ENCODE assay signal across 8 cellular contexts in genomic region chr18:51537487-51537886, GRCh38.
DNase-seq lines count a peak whose midpoint lies in the region; ATAC-seq and TF ChIP-seq lines count a peak whose summit lies in the region.

No MANE protein-coding gene starts in this region.

- H3K4me2 ChIP-seq in mammary epithelial cell (ENCODE audit: insufficient read depth, low read depth, low read length), result no peak overlapping the region

- CTCF ChIA-PET in mammary epithelial cell (lab: Charles Lee; ENCODE audit: low non-redundant PET), result interaction anchor here (0.6 kb wide), 1 partner anchor 76 kb away, joined by 4 read pairs; no protein-coding TSS in a partner anchor

- WGBS in mammary epithelial cell (ENCODE audit: low coverage, missing lambda C conversion rate), result 67% methylated on average over 6 of the region's 6 CpGs

- H3K36me3 ChIP-seq in mammary epithelial cell (ENCODE audit: insufficient read depth, low read length), result no peaks in the 10 kb centered on the region

- no peaks in the 10 kb centered on the region for H3K9me3 ChIP-seq in mammary epithelial cell (replicated peaks; ENCODE audit: insufficient read depth, low read length)

- H3K27ac ChIP-seq in mammary epithelial cell (ENCODE audit: insufficient read depth, low read depth, low read length), result no peak overlapping the region

- peak; percentile 46 to 61 for TF ChIP-seq CTCF in mammary epithelial cell (conservative IDR thresholded peaks at IDR 0.05 in 1 of 2, IDR thresholded peaks at IDR 0.05 in 1 of 2; ENCODE audit: extremely low read depth in 1 of 2, insufficient read depth in 1 of 2, low read depth in 1 of 2, low read length in 2 of 2)
- no peak for TF ChIP-seq CTCF in mesothelial cell of epicardium (IDR thresholded peaks at IDR 0.05; ENCODE audit: unreplicated experiment)

- no peaks in the 10 kb centered on the region for H4K20me1 ChIP-seq in mammary epithelial cell (ENCODE audit: insufficient read depth, low read length)

- BruUV-seq in mammary epithelial cell (replicated peaks; lab: Mats Ljungman, UMichigan), result no TSS peak

- DNase-seq in NCI-H226 (peak; percentile 43), mammary epithelial cell (peak; percentile 66), mesothelial cell of epicardium (ENCODE audit: low spot score in 2 of 2, unreplicated experiment in 2 of 2) (peak; percentile 22 to 40), NCI-H345 treated with DMSO at 0.1 percent for 48 hours (lab: John Stamatoyannopoulos, UW; ENCODE audit: unreplicated experiment) (no peak)
- no peak for DNase-seq in effector CD8-positive, alpha-beta T cell (lab: John Stamatoyannopoulos, UW)
- no peak for DNase-seq in effector memory CD8-positive, alpha-beta T cell

- in situ Hi-C loops in mammary epithelial cell (cut with MboI; ENCODE audit: low sequenced_read_pairs in 2 of 2), result loop anchor here in 1 of 2 donors (25.0 kb wide), 1 partner anchor 250 kb away; no protein-coding TSS in a partner anchor

- no peaks in the 10 kb centered on the region for H3K4me1 ChIP-seq in mammary epithelial cell (ENCODE audit: insufficient read depth, low read length)

- no peak overlapping the region for H3K4me3 ChIP-seq in mammary epithelial cell (replicated peaks in 1 of 3; ENCODE audit: insufficient read depth in 1 of 3, low read depth in 2 of 3, low read length in 3 of 3)

- ATAC-seq in GM18502 (IDR thresholded peaks at IDR 0.05; ENCODE audit: poor library complexity, unreplicated experiment) (peak; percentile 100), HG02763 (IDR thresholded peaks at IDR 0.05; ENCODE audit: unreplicated experiment) (peak; percentile 96)
- ATAC-seq in effector memory CD8-positive, alpha-beta T cell (replicated peaks), result no peak

- dilution Hi-C loops in mammary epithelial cell (cut with HindIII; ENCODE audit: low sequenced_read_pairs), result no loop called here

- peaks cover 5% of the 10 kb centered on the region for H3K9me3 Mint-ChIP-seq in mesothelial cell of epicardium
- no peaks in the 10 kb centered on the region for H3K9me3 Mint-ChIP-seq in effector memory CD8-positive, alpha-beta T cell

- H2AFZ ChIP-seq in mammary epithelial cell (ENCODE audit: low read depth, low read length), result no peak overlapping the region

- no peaks in the 10 kb centered on the region for H3K36me3 Mint-ChIP-seq in mesothelial cell of epicardium
- no peaks in the 10 kb centered on the region for H3K36me3 Mint-ChIP-seq in effector memory CD8-positive, alpha-beta T cell (ENCODE audit: insufficient read depth)

- H3K27ac Mint-ChIP-seq in mesothelial cell of epicardium, result no peak overlapping the region
- H3K27ac Mint-ChIP-seq in effector memory CD8-positive, alpha-beta T cell, result no peak overlapping the region

- H3K27me3 ChIP-seq in mammary epithelial cell (ENCODE audit: insufficient read depth, low read length), result no peaks in the 10 kb centered on the region

- H3K9ac ChIP-seq in mammary epithelial cell (ENCODE audit: insufficient read depth, low read length), result no peak overlapping the region

- no peaks in the 10 kb centered on the region for H3K27me3 Mint-ChIP-seq in mesothelial cell of epicardium (ENCODE audit: low read depth)
- H3K27me3 Mint-ChIP-seq in effector memory CD8-positive, alpha-beta T cell, result peaks cover 0 to 14% of the 10 kb centered on the region in 2 donors

- H3K4me3 Mint-ChIP-seq in mesothelial cell of epicardium, result no peak overlapping the region
- no peak overlapping the region for H3K4me3 Mint-ChIP-seq in effector memory CD8-positive, alpha-beta T cell

- intact Hi-C loops in mammary epithelial cell (cut with micrococcal nuclease), result loop anchor here (1.0 to 5.0 kb wide), 6 partner anchors 70 to 427 kb away; partner anchors contain the start of gene MEX3C

- H3K79me2 ChIP-seq in mammary epithelial cell (ENCODE audit: insufficient read depth, low read length), result no peaks in the 10 kb centered on the region

- H3K4me1 Mint-ChIP-seq in mesothelial cell of epicardium, result peaks cover 4% of the 10 kb centered on the region
- no peaks in the 10 kb centered on the region for H3K4me1 Mint-ChIP-seq in effector memory CD8-positive, alpha-beta T cell (ENCODE audit: low read depth in 2 of 2)

Comparison
In these comparisons a context has a peak if more than half of its experiments do, and no peak if none do; other contexts are left out.
1. DNase-seq: peak in NCI-H226 (single experiment), mammary epithelial cell (single experiment) and mesothelial cell of epicardium (2 of 2); none in effector CD8-positive, alpha-beta T cell (single experiment), NCI-H345 treated with DMSO at 0.1 percent for 48 hours (single experiment) and effector memory CD8-positive, alpha-beta T cell (0 of 3).